Comparison of ENCODE assay signal across 10 cellular contexts in genomic region chr3:61663728-61664492, GRCh38.
DNase-seq lines count a peak whose midpoint lies in the region; ATAC-seq and TF ChIP-seq lines count a peak whose summit lies in the region.
"Had no signal": no experiment of that assay in that cellular context is flagged by ENCODE, and none has a peak within 500 bp of the region (broad histone marks: within the 10 kb centered on the region; RNA-seq: fewer than 3 reads in every experiment).

No MANE protein-coding gene starts in this region.

- no peaks in the 10 kb centered on the region for H3K9me3 ChIP-seq in PC-3 (ENCODE audit: low read length)

- no peaks in the 10 kb centered on the region for H3K9me2 ChIP-seq in PC-3 (replicated peaks; ENCODE audit: low read length)

- no peaks in the 10 kb centered on the region for H4K20me1 ChIP-seq in PC-3 (ENCODE audit: low read length)

- H3K4me1 ChIP-seq in PC-3 (ENCODE audit: insufficient read depth, low read length): no peaks in the 10 kb centered on the region

- CTCF ChIA-PET in PC-3 (lab: Charles Lee): no interaction called here

- no peak overlapping the region for H3K9ac ChIP-seq in PC-3 (ENCODE audit: low read length)

- H3K27ac ChIP-seq in PC-3 (ENCODE audit: low read length): no peak overlapping the region
- peak overlapping the region; percentile 35 for H3K27ac ChIP-seq in epithelial cell of prostate

- no peaks in the 10 kb centered on the region for H3K36me3 ChIP-seq in PC-3 (ENCODE audit: low read depth, low read length)

- H3K4me2 ChIP-seq in PC-3 (ENCODE audit: low read length): no peak overlapping the region

- intact Hi-C loops in PC-3 (cut with micrococcal nuclease): no loop called here

- H3F3A ChIP-seq in PC-3 (ENCODE audit: low read length, unreplicated experiment): no peaks in the 10 kb centered on the region

- BruUV-seq in PC-3 (replicated peaks; lab: Mats Ljungman, UMichigan): no TSS peak

- no peaks in the 10 kb centered on the region for H3K27me3 ChIP-seq in PC-3 (ENCODE audit: low read length)

- H3K4me3 ChIP-seq in PC-3 (ENCODE audit: low read length): no peak overlapping the region

- H2AFZ ChIP-seq in PC-3 (ENCODE audit: low read length): no peak overlapping the region

- TF ChIP-seq CTCF in PC-3 (conservative IDR thresholded peaks at IDR 0.05; ENCODE audit: low read depth, low read length): no peak

- no peaks in the 10 kb centered on the region for H3K79me2 ChIP-seq in PC-3 (ENCODE audit: low read length)

- POLR2A ChIA-PET in PC-3 (lab: Charles Lee; ENCODE audit: unreplicated experiment): no interaction called here

- no peak for ATAC-seq in PC-3
- ATAC-seq in GM18519 (IDR thresholded peaks at IDR 0.05; ENCODE audit: low FRiP score, unreplicated experiment): no peak

- DNase-seq in EL (peak; percentile 98), PC-3 (peak; percentile 4), epithelial cell of prostate (ENCODE audit: low read depth, low spot score) (peak; percentile 12), non-pigmented ciliary epithelial cell (ENCODE audit: low read depth) (peak; percentile 90), NCI-H2196 treated with DMSO at 0.1 percent for 48 hours (lab: John Stamatoyannopoulos, UW; ENCODE audit: unreplicated experiment) (no peak), NOMO-1 treated with dmso at 0.1 percent for 144 hours (lab: John Stamatoyannopoulos, UW; ENCODE audit: unreplicated experiment) (no peak), SK-N-DZ (ENCODE audit: low spot score) (no peak)
- DNase-seq: occipital lobe, T-helper 1 cell had no signal

Comparison
In these comparisons a context has a peak if more than half of its experiments do, and no peak if none do; other contexts are left out.
1. DNase-seq: peak in EL (single experiment), PC-3 (single experiment), epithelial cell of prostate (single experiment) and non-pigmented ciliary epithelial cell (single experiment); none in NCI-H2196 treated with DMSO at 0.1 percent for 48 hours (single experiment), NOMO-1 treated with dmso at 0.1 percent for 144 hours (single experiment) and SK-N-DZ (single experiment).